11 cellular contexts compared by ENCODE assay signal in the genomic region with DNA sequence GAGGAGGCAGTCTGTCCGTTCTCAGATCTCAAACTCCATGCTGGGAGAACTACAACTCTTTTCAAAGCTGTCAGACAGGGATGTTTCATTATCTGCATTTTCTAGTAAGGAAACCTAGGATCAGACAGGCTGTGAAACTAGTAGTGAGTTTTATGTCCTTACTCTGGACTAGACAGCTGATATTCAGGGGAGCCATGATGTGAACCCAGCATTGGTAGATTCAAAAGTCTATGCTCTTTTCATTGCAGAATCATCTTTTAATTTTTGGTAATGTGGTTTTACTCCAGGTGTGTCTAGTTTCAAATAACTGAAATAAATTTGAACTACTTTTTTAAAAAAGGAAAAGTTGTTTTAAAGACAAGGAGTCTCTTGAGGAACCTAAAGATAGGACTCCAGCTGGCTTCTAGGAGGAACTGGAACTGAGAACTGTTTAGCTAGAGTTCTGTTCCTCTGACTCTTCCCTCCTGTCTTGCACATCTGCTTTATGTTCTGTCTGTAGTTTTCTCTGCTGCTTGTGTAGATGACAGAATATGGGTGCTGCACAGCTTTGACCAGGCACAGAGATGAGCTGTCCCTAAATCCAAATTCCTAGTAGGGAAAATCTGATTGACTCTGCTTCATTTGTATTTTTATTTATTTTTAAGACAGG. TPM values are rescaled to one million over a fixed set of nuclear protein-coding genes. Genes with fewer than 3 reads are reported as not detected.
DNase-seq lines count a peak whose midpoint lies in the region; ATAC-seq and TF ChIP-seq lines count a peak whose summit lies in the region.
"Had no signal": no experiment of that assay in that cellular context is flagged by ENCODE, and none has a peak within 500 bp of the region (broad histone marks: within the 10 kb centered on the region; RNA-seq: fewer than 3 reads in every experiment).

No MANE protein-coding gene starts in this region.

- H3K4me3 Mint-ChIP-seq in activated CD4-positive, alpha-beta T cell treated with anti-CD3 and anti-CD28 coated beads, Interleukin-2, amount 10 ng/mL, durations not matched to agents 7 days and 5 days = no peak overlapping the region

- DNase-seq in GM13977 (ENCODE audit: low spot score) (peak; percentile 23), germinal center (ENCODE audit: low spot score) (peak; percentile 69), ACHN (no peak), superior temporal gyrus (ENCODE audit: extremely low spot score) (no peak)
- no peak for DNase-seq in stimulated activated CD4-positive, alpha-beta T cell treated with anti-CD3 and anti-CD28 coated beads, Interleukin-2, amount 100 ng/mL, for 24 hours
- no peak for DNase-seq in activated CD4-positive, alpha-beta T cell treated with anti-CD3 and anti-CD28 coated beads, Interleukin-2, amount 10 ng/mL, durations not matched to agents 7 days and 5 days
- DNase-seq: activated T-cell treated with anti-CD3 and anti-CD28 coated beads, Interleukin-2, amount 50 U/mL, for 48 hours; HCEC 1CT; NCI-H1105 had no signal

- no peak for TF ChIP-seq CTCF in GM13977 (IDR thresholded peaks at IDR 0.05; ENCODE audit: extremely low read depth, insufficient read depth, missing control alignments)

- no peaks in the 10 kb centered on the region for H3K9me3 Mint-ChIP-seq in activated CD4-positive, alpha-beta T cell treated with anti-CD3 and anti-CD28 coated beads, Interleukin-2, amount 10 ng/mL, durations not matched to agents 7 days and 5 days

- no peaks in the 10 kb centered on the region for H3K36me3 Mint-ChIP-seq in activated CD4-positive, alpha-beta T cell treated with anti-CD3 and anti-CD28 coated beads, Interleukin-2, amount 10 ng/mL, durations not matched to agents 7 days and 5 days (ENCODE audit: low read depth)

- no peak overlapping the region for H3K27ac Mint-ChIP-seq in activated CD4-positive, alpha-beta T cell treated with anti-CD3 and anti-CD28 coated beads, Interleukin-2, amount 10 ng/mL, durations not matched to agents 7 days and 5 days

- POLR2A ChIA-PET in activated CD4-positive, alpha-beta T cell treated with anti-CD3 and anti-CD28 coated beads, Interleukin-2, amount 10 ng/mL, durations not matched to agents 7 days and 5 days (lab: Charles Lee) = no interaction called here

- peak; percentile 97 for ATAC-seq in GM21367 (IDR thresholded peaks at IDR 0.05; ENCODE audit: unreplicated experiment)
- peak; percentile 86 for ATAC-seq in HG03108 (IDR thresholded peaks at IDR 0.05; ENCODE audit: unreplicated experiment)

- H3K4me1 Mint-ChIP-seq in activated CD4-positive, alpha-beta T cell treated with anti-CD3 and anti-CD28 coated beads, Interleukin-2, amount 10 ng/mL, durations not matched to agents 7 days and 5 days = no peaks in the 10 kb centered on the region

- peaks cover 5% of the 10 kb centered on the region for H3K27me3 Mint-ChIP-seq in activated CD4-positive, alpha-beta T cell treated with anti-CD3 and anti-CD28 coated beads, Interleukin-2, amount 10 ng/mL, durations not matched to agents 7 days and 5 days

- in situ Hi-C loops in GM13977 (cut with MboI; ENCODE audit: low pct_unique_long_range_greater_than_20kb, low sequenced_read_pairs, unreplicated experiment) = no loop called here
- in situ Hi-C loops in ACHN (cut with HindIII; ENCODE audit: low pct_ligation_motif_present, low pct_unique_long_range_greater_than_20kb, low sequenced_read_pairs) = no loop called here

- CTCF ChIA-PET in activated CD4-positive, alpha-beta T cell treated with anti-CD3 and anti-CD28 coated beads, Interleukin-2, amount 10 ng/mL, durations not matched to agents 7 days and 5 days (lab: Charles Lee) = interaction anchor here (1.4 kb wide), 1 partner anchor 10 kb away, joined by 4 read pairs; no protein-coding TSS in a partner anchor

RNA-seq across cellular contexts. Expression of gene RNF144B, which starts 27.8 kb away (rescaled TPM):
- total RNA-seq in activated CD4-positive, alpha-beta T cell treated with anti-CD3 and anti-CD28 coated beads, Interleukin-2, amount 10 ng/mL, durations not matched to agents 7 days and 5 days = 1 to 10 TPM; 1.3 to 1.7 TPM

Comparison
In these comparisons a context has a peak if more than half of its experiments do, and no peak if none do; other contexts are left out.
1. DNase-seq: peak in GM13977 (single experiment) and germinal center (single experiment); none in ACHN (single experiment), stimulated activated CD4-positive, alpha-beta T cell treated with anti-CD3 and anti-CD28 coated beads, Interleukin-2, amount 100 ng/mL, for 24 hours (0 of 2), activated CD4-positive, alpha-beta T cell treated with anti-CD3 and anti-CD28 coated beads, Interleukin-2, amount 10 ng/mL, durations not matched to agents 7 days and 5 days (single experiment) and superior temporal gyrus (single experiment).